ENCODE assay signal across 20 cellular contexts in the genomic region with DNA sequence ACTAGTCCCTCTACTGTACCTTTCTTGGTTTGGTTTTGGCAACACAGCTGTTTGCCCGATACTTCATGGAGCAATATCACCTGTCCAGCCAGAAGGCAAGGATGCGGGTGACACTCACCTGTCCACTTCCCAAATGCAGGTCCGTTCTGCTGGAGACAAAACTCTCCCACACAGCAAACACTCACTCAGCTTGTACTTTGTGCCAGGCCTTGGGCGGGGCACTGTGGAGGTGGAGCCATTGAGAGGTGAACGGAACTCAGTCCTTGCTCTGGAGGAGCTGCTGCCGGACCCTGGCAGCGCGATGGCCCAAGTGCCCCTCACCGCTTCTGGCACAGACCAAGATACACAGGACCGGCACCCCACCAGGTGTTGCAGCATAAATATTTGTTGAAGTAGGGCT.
"Had no signal": no experiment of that assay in that cellular context is flagged by ENCODE, and none has a peak within 500 bp of the region (broad histone marks: within the 10 kb centered on the region; RNA-seq: fewer than 3 reads in every experiment).

No MANE protein-coding gene starts in this region.

- ATAC-seq: activated CD4-positive, CD25-positive, alpha-beta regulatory T cell treated with anti-CD3 and anti-CD28 coated beads, Interleukin-2, amount 50 U/mL, for 24 hours; activated CD8-positive, alpha-beta memory T cell treated with anti-CD3 and anti-CD28 coated beads, Interleukin-2, amount 10 ng/mL, durations not matched to agents 7 days and 5 days; body of pancreas; foreskin keratinocyte; natural killer cell had no signal

- H3K27me3 ChIP-seq: body of pancreas, cardiac muscle cell, foreskin keratinocyte had no signal

- FAIRE-seq: kidney, urothelium cell line had no signal

- H3K27ac ChIP-seq: body of pancreas, cardiac muscle cell, foreskin keratinocyte, left ventricle myocardium inferior, prostate gland had no signal

- H3K4me1 ChIP-seq: body of pancreas, foreskin keratinocyte, left ventricle myocardium inferior, prostate gland had no signal

- H3K36me3 ChIP-seq: cardiac muscle cell, left ventricle myocardium inferior, prostate gland had no signal

- DNase-seq: activated CD4-positive, alpha-beta memory T cell treated with anti-CD3 and anti-CD28 coated beads, Interleukin-2, amount 10 ng/mL, durations not matched to agents 7 days and 5 days; activated CD4-positive, alpha-beta T cell treated with anti-CD3 and anti-CD28 coated beads, Interleukin-2, amount 10 ng/mL, durations not matched to agents 24 days and 14 days; activated CD8-positive, alpha-beta memory T cell treated with anti-CD3 and anti-CD28 coated beads, Interleukin-2, amount 10 ng/mL, durations not matched to agents 7 days and 5 days; activated gamma-delta T cell treated with Interleukin-2 at 50 U/mL for 16 hours; activated T-cell treated with anti-CD3 and anti-CD28 coated beads for 4 hours; anterior cingulate cortex; body of pancreas; dermis blood vessel endothelial cell; effector CD8-positive, alpha-beta T cell; foreskin keratinocyte; left ventricle myocardium inferior; mammary epithelial cell; natural killer cell; stimulated activated CD4-positive, alpha-beta T cell treated with anti-CD3 and anti-CD28 coated beads, Interleukin-4, amount 100 ng/mL, for 24 hours; stimulated activated naive CD4-positive, alpha-beta T cell treated with Interleukin-2 at 50 U/mL for 16 hours had no signal

- H3K4me3 ChIP-seq: body of pancreas, cardiac muscle cell, left ventricle myocardium inferior, prostate gland had no signal

- H3K9me3 ChIP-seq: body of pancreas, left ventricle myocardium inferior, prostate gland had no signal
